ENCODE assay signal across 8 cellular contexts in the genomic region with DNA sequence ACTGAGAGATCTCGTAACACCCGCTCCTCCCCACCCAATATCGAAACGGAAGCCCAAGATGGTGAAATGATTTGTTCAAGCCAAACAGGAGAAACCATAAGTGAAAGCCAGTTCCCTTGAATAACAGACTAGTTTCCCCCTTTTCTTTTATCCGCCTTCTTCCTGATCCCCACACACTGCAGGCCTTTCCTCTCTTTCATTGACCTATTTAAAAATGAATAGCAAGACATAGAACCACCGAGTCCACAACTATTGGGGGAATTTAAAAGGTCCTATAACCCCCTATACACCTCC. TPM values are rescaled to one million over a fixed set of nuclear protein-coding genes. Genes with fewer than 3 reads are reported as not detected.
A peak's percentile ranks its signal among the peaks of the same experiment; 100 is the strongest.
DNase-seq lines count a peak whose midpoint lies in the region; ATAC-seq and TF ChIP-seq lines count a peak whose summit lies in the region.

No MANE protein-coding gene starts in this region.

- no peak for TF ChIP-seq CTCF in adrenal gland (IDR thresholded peaks at IDR 0.05)
- no peak for TF ChIP-seq CTCF in liver (IDR thresholded peaks at IDR 0.05; ENCODE audit: low read depth, low read length, missing input control)
- no peak for TF ChIP-seq CTCF in tibial nerve (IDR thresholded peaks at IDR 0.05)

- H3K27me3 ChIP-seq in adrenal gland (no peaks in the 10 kb centered on the region), liver (ENCODE audit: control insufficient read depth in 4 of 4, insufficient read depth in 4 of 4, low read length in 3 of 4) (no peaks in the 10 kb centered on the region), tibial nerve (no peaks in the 10 kb centered on the region)

- peak overlapping the region; percentile 97 for H3K27ac Mint-ChIP-seq in activated T-cell treated with anti-CD3 and anti-CD28 coated beads, Interleukin-2, amount 50 U/mL, for 72 hours

- peak overlapping the region; percentile 89 to 93 for H3K4me3 Mint-ChIP-seq in activated T-cell treated with anti-CD3 and anti-CD28 coated beads, Interleukin-2, amount 50 U/mL, for 72 hours

- H3K36me3 Mint-ChIP-seq in activated T-cell treated with anti-CD3 and anti-CD28 coated beads, Interleukin-2, amount 50 U/mL, for 72 hours (ENCODE audit: insufficient read depth in 2 of 2) = peaks cover 7 to 11% of the 10 kb centered on the region in 2 donors

- intact Hi-C loops in adrenal gland (cut with DNase I) = loop anchor here in 1 of 2 donors (10.0 kb wide), 1 partner anchor 73 kb away; no protein-coding TSS in a partner anchor

- H3K9me3 ChIP-seq in adrenal gland (replicated peaks in 1 of 3) (no peaks in the 10 kb centered on the region), liver (ENCODE audit: control insufficient read depth in 4 of 4, low read length in 3 of 4) (no peaks in the 10 kb centered on the region), tibial nerve (no peaks in the 10 kb centered on the region)

- no peak for TF ChIP-seq EP300 in tibial nerve (IDR thresholded peaks at IDR 0.05)

- H3K27ac ChIP-seq in adrenal gland (peak overlapping the region; percentile 88 to 97 (median 93)), liver (ENCODE audit: low read depth in 1 of 2, low read length in 2 of 2) (peak overlapping the region; percentile 93 to 95), tibial nerve (peak overlapping the region; percentile 91 to 96 (median 94))

- WGBS in adrenal gland, 4 donors = 7 to 15% (median 10%) methylated on average over 6 of the region's 6 CpGs
- 6% methylated on average over 6 of the region's 6 CpGs for WGBS in liver
- 3 to 7% methylated on average over 6 of the region's 6 CpGs for WGBS in tibial nerve, 2 donors

- H3K9me3 Mint-ChIP-seq in activated T-cell treated with anti-CD3 and anti-CD28 coated beads, Interleukin-2, amount 50 U/mL, for 72 hours = no peaks in the 10 kb centered on the region

- TF ChIP-seq POLR2A in adrenal gland (IDR thresholded peaks at IDR 0.05) (no peak), tibial nerve (IDR thresholded peaks at IDR 0.05) (no peak)

- peaks cover 8 to 24% of the 10 kb centered on the region in 2 donors for H3K4me1 ChIP-seq in adrenal gland (replicated peaks in 1 of 2)
- H3K4me1 ChIP-seq in liver (ENCODE audit: control insufficient read depth in 4 of 4, insufficient read depth in 4 of 4, low read length in 3 of 4) = peaks cover 0 to 20% (median 14%) of the 10 kb centered on the region in 4 donors
- H3K4me1 ChIP-seq in tibial nerve = peaks cover 0 to 26% (median 13%) of the 10 kb centered on the region in 4 donors

- no peak for ATAC-seq in activated T-cell treated with anti-CD3 and anti-CD28 coated beads, Interleukin-2, amount 50 U/mL, for 72 hours (replicated peaks in 1 of 2)

- no peak for TF ChIP-seq RAD21 in liver (IDR thresholded peaks at IDR 0.05)

- H3K27me3 Mint-ChIP-seq in activated T-cell treated with anti-CD3 and anti-CD28 coated beads, Interleukin-2, amount 50 U/mL, for 72 hours (ENCODE audit: low read depth) = no peaks in the 10 kb centered on the region

- H3K9ac ChIP-seq in liver (ENCODE audit: low read depth in 1 of 2, low read length in 2 of 2) = peak overlapping the region; percentile 74 to 77

- H3K4me1 Mint-ChIP-seq in activated T-cell treated with anti-CD3 and anti-CD28 coated beads, Interleukin-2, amount 50 U/mL, for 72 hours (ENCODE audit: low read depth) = peaks cover 35% of the 10 kb centered on the region

- H3K36me3 ChIP-seq in adrenal gland (replicated peaks in 1 of 2) = peaks cover 0 to 20% of the 10 kb centered on the region in 2 donors
- H3K36me3 ChIP-seq in liver (ENCODE audit: control insufficient read depth in 4 of 4, insufficient read depth in 3 of 4, low read depth in 1 of 4, low read length in 3 of 4) = peaks cover 5 to 17% (median 12%) of the 10 kb centered on the region in 4 donors
- peaks cover 0 to 23% (median 4%) of the 10 kb centered on the region in 3 donors for H3K36me3 ChIP-seq in tibial nerve

- DNase-seq in activated T-cell treated with anti-CD3 and anti-CD28 coated beads, Interleukin-2, amount 50 U/mL, for 72 hours = no peak
- DNase-seq in activated T-cell treated with anti-CD3 and anti-CD28 coated beads for 4 hours (no peak), adrenal gland (no peak), tibial nerve (ENCODE audit: low spot score in 2 of 2) (no peak), NCI-H187 (lab: John Stamatoyannopoulos, UW) (no peak), NCI-H510A (lab: John Stamatoyannopoulos, UW) (no peak), kidney glomerular epithelial cell (lab: John Stamatoyannopoulos, UW) (no peak)

- H3K4me3 ChIP-seq in adrenal gland = peak overlapping the region in 3 of 4 donors; percentile 14 to 83 (median 67)
- peak overlapping the region; percentile 65 to 83 (median 66) for H3K4me3 ChIP-seq in liver (ENCODE audit: low read depth in 1 of 3, low read length in 3 of 3)
- H3K4me3 ChIP-seq in tibial nerve = peak overlapping the region; percentile 63 to 78 (median 68)

TF ChIP-seq in liver, 16 proteins besides CTCF, POLR2A, EP300 and RAD21:
- TF ChIP-seq EGR1 (IDR thresholded peaks at IDR 0.05; ENCODE audit: low read depth in 2 of 2) = no peak
- TF ChIP-seq TAF1 (conservative IDR thresholded peaks at IDR 0.05) = peak; percentile 5
TF ChIP-seq in liver: peak in this region for 1.

RNA-seq across cellular contexts. Expression of a gene that starts 0.4 kb away (rescaled TPM):
- 10 to 100 TPM; 58.5 to 63.9 TPM for total RNA-seq in activated T-cell treated with anti-CD3 and anti-CD28 coated beads, Interleukin-2, amount 50 U/mL, for 72 hours
- 100 to 1,000 TPM in 2 of 8 donors, 10 to 100 TPM in 6; 38.3 to 119 (median 85.8) TPM for total RNA-seq in adrenal gland
- polyA plus RNA-seq in adrenal gland = 100 to 1,000 TPM; 253 to 555 (median 406) TPM
- 10 to 100 TPM; 10.3 to 30.6 TPM for total RNA-seq in liver
- polyA plus RNA-seq in liver = 100 to 1,000 TPM in 1 of 2 donors, 10 to 100 TPM in 1; 67.3 to 164 TPM
- 10 to 100 TPM; 17.8 to 40.8 (median 35.1) TPM for total RNA-seq in tibial nerve

RNA-seq across cellular contexts. Expression of a gene that starts 17.2 kb away (rescaled TPM):
- 1 to 10 TPM; 6.6 to 7.2 TPM for total RNA-seq in activated T-cell treated with anti-CD3 and anti-CD28 coated beads, Interleukin-2, amount 50 U/mL, for 72 hours
- 10 to 100 TPM in 1 of 8 donors, 1 to 10 TPM in 7; 1.3 to 10.6 (median 3.3) TPM for total RNA-seq in adrenal gland
- 10 to 100 TPM in 1 of 3 donors, 1 to 10 TPM in 2; 1.4 to 17.5 (median 5.8) TPM for polyA plus RNA-seq in adrenal gland
- total RNA-seq in liver = 1 to 10 TPM in 1 of 2 donors, under 1 TPM in 1; 0.37 to 1.1 TPM
- polyA plus RNA-seq in liver = under 1 TPM; 0.16 to 0.54 TPM
- 1 to 10 TPM in 3 of 4 donors, under 1 TPM in 1; 0.90 to 3.3 (median 2.5) TPM for total RNA-seq in tibial nerve

RNA-seq across cellular contexts. Expression of a gene that starts 25.2 kb away (rescaled TPM):
- total RNA-seq in activated T-cell treated with anti-CD3 and anti-CD28 coated beads, Interleukin-2, amount 50 U/mL, for 72 hours = under 1 TPM; 0.30 to 0.41 TPM
- total RNA-seq in adrenal gland = 10 to 100 TPM in 1 of 8 donors, 1 to 10 TPM in 7; 3.4 to 10.1 (median 7.4) TPM
- polyA plus RNA-seq in adrenal gland = 10 to 100 TPM in 2 of 3 donors, 1 to 10 TPM in 1; 8.6 to 12.9 (median 10.4) TPM
- 1 to 10 TPM in 1 of 2 donors, under 1 TPM in 1; 0.23 to 1.3 TPM for total RNA-seq in liver
- polyA plus RNA-seq in liver = under 1 TPM; 0.48 to 0.63 TPM
- 10 to 100 TPM; 11.4 to 23.7 (median 15.8) TPM for total RNA-seq in tibial nerve
